ENCODE assay signal across 7 cellular contexts in the genomic region with DNA sequence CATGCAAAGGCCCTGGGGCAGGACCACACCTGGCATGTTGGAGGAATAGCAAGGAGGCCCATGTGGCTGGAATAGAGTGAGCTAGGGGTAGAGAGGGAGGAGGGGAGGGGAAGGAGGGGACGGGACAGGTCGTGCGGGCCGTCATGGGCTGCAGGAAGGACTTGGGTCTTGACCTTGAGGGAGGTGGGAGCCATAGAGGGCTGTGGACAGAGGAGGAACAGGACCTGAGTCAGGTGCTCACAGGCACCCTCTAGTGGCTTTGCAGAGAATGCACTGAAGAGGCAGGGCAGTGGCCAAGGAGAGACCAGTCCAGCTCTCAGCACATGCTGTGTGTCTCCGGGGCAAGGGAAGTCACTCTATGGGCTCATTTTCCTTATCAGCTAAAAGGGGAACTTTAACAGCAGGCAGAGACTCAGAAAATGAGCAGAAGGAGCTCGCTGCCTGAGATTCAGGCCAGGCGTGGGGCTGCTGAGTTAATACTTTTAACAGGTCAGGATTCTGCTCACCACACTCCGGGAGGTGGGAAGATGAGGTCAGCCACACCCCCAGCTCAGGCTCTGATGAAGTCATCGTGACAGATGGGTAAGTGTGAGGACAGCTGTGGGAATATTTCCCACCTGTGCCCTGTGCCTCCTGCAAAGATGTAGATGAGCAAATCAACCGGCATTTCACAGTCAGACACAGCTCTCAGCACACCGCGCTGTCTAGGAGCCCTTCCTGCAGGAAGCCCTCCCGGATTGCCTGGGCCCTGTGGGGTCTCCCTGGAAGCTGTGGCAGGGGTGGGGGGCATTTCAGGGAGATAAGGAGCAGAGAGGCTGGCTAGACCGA. TPM values are rescaled to one million over a fixed set of nuclear protein-coding genes. Genes with fewer than 3 reads are reported as not detected.
DNase-seq lines count a peak whose midpoint lies in the region; ATAC-seq, FAIRE-seq and TF ChIP-seq lines count a peak whose summit lies in the region.

No MANE protein-coding gene starts in this region.

- H3K4me1 Mint-ChIP-seq in T-helper 2 cell treated with Interferon-gamma antibody and Interleukin-4, amounts not matched to agents 5 μg/mL and 100 μg/mL, for 36 hours (ENCODE audit: low read depth) = peaks cover 17% of the 10 kb centered on the region

- H3K27ac Mint-ChIP-seq in T-helper 2 cell treated with Interferon-gamma antibody and Interleukin-4, amounts not matched to agents 5 μg/mL and 100 μg/mL, for 36 hours = no peak overlapping the region

- peak overlapping the region; percentile 8 for H3K4me3 Mint-ChIP-seq in T-helper 2 cell treated with Interferon-gamma antibody and Interleukin-4, amounts not matched to agents 5 μg/mL and 100 μg/mL, for 36 hours

- no peaks in the 10 kb centered on the region for H3K36me3 Mint-ChIP-seq in T-helper 2 cell treated with Interferon-gamma antibody and Interleukin-4, amounts not matched to agents 5 μg/mL and 100 μg/mL, for 36 hours (ENCODE audit: low read depth)

- peak; percentile 92 for TF ChIP-seq CTCF in GM12864 (IDR thresholded peaks at IDR 0.05; ENCODE audit: low read depth, low read length, missing control alignments)
- peak; percentile 96 for TF ChIP-seq CTCF in bronchial epithelial cell (IDR thresholded peaks at IDR 0.05; ENCODE audit: insufficient read depth, low read length, severe bottlenecking)

- no peak for ATAC-seq in GM18498 (IDR thresholded peaks at IDR 0.05; ENCODE audit: unreplicated experiment)

- no peaks in the 10 kb centered on the region for H3K27me3 Mint-ChIP-seq in T-helper 2 cell treated with Interferon-gamma antibody and Interleukin-4, amounts not matched to agents 5 μg/mL and 100 μg/mL, for 36 hours (ENCODE audit: low read depth)

- DNase-seq in GM12864 (ENCODE audit: low read depth) = no peak
- peak; percentile 51 for DNase-seq in NCI-H1092 (lab: John Stamatoyannopoulos, UW)
- DNase-seq in T-helper 2 cell treated with Interferon-gamma antibody and Interleukin-4, amounts not matched to agents 5 μg/mL and 100 μg/mL, for 36 hours (ENCODE audit: low spot score) = peak; percentile 40
- DNase-seq in bronchial epithelial cell (ENCODE audit: low read depth) = peak; percentile 76
- DNase-seq in kidney glomerular epithelial cell (lab: John Stamatoyannopoulos, UW) = peak; percentile 55
- DNase-seq in stimulated activated CD4-positive, alpha-beta T cell treated with anti-CD3 and anti-CD28 coated beads, Interleukin-4, amount 100 ng/mL, for 1 hour = peak; percentile 38

- no peak for FAIRE-seq in bronchial epithelial cell (lab: Jason Lieb, UNC)

- H3K27me3 ChIP-seq in bronchial epithelial cell (ENCODE audit: control insufficient read depth, insufficient read depth, low read length) = no peaks in the 10 kb centered on the region

- no peaks in the 10 kb centered on the region for H3K36me3 ChIP-seq in bronchial epithelial cell (ENCODE audit: control insufficient read depth, insufficient read depth, low read length)

- no peaks in the 10 kb centered on the region for H3K9me3 Mint-ChIP-seq in T-helper 2 cell treated with Interferon-gamma antibody and Interleukin-4, amounts not matched to agents 5 μg/mL and 100 μg/mL, for 36 hours

- no peak overlapping the region for H3K4me3 ChIP-seq in GM12864 (ENCODE audit: low read depth, low read length)
- no peak overlapping the region for H3K4me3 ChIP-seq in bronchial epithelial cell (ENCODE audit: low read depth, low read length)

RNA-seq across cellular contexts. Expression of a gene that starts 6.0 kb away (rescaled TPM):
- total RNA-seq in bronchial epithelial cell = 0.51 and 0.53 TPM in 2 replicates

RNA-seq across cellular contexts. Expression of a gene that starts 36.8 kb away (rescaled TPM):
- total RNA-seq in bronchial epithelial cell = 314 and 353 TPM in 2 replicates
